In the genomic region with DNA sequence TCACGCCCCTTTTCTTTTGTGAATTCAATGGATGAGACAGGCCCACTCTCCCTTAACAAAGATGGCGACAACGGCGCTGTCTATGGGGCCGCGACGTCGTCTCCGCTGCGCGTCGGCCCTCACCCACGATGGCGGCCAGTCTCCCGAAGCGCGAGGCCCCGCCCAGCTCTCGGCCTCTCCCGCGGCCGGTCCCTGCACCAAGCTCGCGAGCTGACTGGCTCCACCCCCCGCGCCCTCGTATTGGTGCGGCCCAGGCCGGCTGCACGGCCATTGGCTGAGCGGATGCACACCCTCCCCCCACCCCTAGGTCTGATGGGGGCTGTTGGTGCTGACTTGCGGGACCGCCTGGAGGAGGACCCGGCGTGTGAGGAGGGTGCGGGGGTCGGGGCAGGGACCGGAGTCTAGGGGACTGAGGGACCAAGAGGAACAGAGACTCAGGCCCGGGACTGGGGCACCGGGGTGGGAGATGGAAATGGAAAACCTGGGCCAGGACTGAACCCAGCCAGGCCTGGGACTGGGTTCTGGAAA, we compare ENCODE assay signal across 1 cellular context.
A peak's percentile ranks its signal among the peaks of the same experiment; 100 is the strongest.
TF ChIP-seq lines count a peak whose summit lies in the region.

No MANE protein-coding gene starts in this region.

TF ChIP-seq in K562, 482 proteins besides CTCF, POLR2A, EP300 and RAD21 (continued from another document and continues in another):
- TF ChIP-seq, protein P1, sequence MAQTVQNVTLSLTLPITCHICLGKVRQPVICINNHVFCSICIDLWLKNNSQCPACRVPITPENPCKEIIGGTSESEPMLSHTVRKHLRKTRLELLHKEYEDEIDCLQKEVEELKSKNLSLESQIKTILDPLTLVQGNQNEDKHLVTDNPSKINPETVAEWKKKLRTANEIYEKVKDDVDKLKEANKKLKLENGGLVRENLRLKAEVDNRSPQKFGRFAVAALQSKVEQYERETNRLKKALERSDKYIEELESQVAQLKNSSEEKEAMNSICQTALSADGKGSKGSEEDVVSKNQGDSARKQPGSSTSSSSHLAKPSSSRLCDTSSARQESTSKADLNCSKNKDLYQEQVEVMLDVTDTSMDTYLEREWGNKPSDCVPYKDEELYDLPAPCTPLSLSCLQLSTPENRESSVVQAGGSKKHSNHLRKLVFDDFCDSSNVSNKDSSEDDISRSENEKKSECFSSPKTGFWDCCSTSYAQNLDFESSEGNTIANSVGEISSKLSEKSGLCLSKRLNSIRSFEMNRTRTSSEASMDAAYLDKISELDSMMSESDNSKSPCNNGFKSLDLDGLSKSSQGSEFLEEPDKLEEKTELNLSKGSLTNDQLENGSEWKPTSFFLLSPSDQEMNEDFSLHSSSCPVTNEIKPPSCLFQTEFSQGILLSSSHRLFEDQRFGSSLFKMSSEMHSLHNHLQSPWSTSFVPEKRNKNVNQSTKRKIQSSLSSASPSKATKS (CRISPR knock-in tag; IDR thresholded peaks at IDR 0.05): no peak
- TF ChIP-seq, protein P2, sequence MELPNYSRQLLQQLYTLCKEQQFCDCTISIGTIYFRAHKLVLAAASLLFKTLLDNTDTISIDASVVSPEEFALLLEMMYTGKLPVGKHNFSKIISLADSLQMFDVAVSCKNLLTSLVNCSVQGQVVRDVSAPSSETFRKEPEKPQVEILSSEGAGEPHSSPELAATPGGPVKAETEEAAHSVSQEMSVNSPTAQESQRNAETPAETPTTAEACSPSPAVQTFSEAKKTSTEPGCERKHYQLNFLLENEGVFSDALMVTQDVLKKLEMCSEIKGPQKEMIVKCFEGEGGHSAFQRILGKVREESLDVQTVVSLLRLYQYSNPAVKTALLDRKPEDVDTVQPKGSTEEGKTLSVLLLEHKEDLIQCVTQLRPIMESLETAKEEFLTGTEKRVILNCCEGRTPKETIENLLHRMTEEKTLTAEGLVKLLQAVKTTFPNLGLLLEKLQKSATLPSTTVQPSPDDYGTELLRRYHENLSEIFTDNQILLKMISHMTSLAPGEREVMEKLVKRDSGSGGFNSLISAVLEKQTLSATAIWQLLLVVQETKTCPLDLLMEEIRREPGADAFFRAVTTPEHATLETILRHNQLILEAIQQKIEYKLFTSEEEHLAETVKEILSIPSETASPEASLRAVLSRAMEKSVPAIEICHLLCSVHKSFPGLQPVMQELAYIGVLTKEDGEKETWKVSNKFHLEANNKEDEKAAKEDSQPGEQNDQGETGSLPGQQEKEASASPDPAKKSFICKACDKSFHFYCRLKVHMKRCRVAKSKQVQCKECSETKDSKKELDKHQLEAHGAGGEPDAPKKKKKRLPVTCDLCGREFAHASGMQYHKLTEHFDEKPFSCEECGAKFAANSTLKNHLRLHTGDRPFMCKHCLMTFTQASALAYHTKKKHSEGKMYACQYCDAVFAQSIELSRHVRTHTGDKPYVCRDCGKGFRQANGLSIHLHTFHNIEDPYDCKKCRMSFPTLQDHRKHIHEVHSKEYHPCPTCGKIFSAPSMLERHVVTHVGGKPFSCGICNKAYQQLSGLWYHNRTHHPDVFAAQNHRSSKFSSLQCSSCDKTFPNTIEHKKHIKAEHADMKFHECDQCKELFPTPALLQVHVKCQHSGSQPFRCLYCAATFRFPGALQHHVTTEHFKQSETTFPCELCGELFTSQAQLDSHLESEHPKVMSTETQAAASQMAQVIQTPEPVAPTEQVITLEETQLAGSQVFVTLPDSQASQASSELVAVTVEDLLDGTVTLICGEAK (IDR thresholded peaks at IDR 0.05): no peak
- TF ChIP-seq, protein P2 (CRISPR knock-in tag; IDR thresholded peaks at IDR 0.05): no peak
- TF ChIP-seq SOX6 (IDR thresholded peaks at IDR 0.05): no peak
- TF ChIP-seq, protein P3, sequence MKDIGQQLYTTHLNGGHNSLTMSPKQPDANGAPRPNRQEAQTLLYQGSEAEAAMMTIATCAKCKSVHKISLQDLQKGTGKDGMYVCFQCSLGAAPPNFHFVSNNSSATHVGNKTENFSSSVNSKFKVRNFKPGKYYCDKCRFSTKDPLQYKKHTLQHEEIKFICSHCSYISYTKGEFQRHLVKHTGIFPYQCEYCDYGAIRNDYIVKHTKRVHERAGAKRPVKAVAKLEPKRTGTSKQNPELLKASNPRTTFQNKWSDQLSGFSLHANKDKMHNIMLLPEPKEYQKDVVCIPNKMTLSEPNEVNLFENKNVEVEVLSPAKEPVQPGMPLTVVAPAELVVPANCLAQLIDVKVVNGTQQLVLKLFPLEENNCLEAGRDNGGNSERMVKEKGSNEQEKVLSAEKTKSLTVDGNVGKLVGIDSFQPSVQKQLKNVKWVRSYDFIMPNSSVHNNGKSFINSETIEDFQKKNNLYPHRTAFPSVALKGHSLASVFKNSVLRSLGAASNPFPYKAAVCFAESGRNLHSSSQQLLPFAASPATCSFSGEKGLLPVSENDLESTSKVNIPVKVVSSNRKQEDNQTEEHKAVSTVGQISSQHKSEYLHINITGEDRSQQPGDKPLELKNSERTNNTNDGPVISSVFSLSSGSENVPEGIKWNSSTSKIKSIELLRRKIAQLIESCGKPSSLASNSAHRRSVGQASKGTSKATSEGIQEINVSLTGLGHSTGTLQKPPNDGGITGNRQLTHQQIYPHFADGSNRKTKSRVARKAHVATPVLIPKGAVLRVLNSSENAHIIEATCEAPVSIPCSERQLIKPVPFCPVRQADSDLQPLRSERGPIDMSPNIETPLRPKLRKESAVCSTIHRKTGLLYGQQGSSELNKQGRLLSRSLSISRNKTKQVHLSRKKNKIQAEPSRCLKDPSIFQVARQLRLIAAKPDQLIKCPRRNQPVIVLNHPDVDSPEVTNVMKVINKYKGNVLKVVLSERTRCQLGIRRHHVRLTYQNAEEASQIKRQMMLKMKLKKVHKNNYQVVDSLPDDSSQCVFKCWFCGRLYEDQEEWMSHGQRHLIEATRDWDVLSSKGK (CRISPR knock-in tag; IDR thresholded peaks at IDR 0.05): no peak
- TF ChIP-seq, protein P4, sequence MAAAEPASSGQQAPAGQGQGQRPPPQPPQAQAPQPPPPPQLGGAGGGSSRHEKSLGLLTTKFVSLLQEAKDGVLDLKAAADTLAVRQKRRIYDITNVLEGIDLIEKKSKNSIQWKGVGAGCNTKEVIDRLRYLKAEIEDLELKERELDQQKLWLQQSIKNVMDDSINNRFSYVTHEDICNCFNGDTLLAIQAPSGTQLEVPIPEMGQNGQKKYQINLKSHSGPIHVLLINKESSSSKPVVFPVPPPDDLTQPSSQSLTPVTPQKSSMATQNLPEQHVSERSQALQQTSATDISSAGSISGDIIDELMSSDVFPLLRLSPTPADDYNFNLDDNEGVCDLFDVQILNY (CRISPR knock-in tag; IDR thresholded peaks at IDR 0.05): no peak
- TF ChIP-seq, protein P5, sequence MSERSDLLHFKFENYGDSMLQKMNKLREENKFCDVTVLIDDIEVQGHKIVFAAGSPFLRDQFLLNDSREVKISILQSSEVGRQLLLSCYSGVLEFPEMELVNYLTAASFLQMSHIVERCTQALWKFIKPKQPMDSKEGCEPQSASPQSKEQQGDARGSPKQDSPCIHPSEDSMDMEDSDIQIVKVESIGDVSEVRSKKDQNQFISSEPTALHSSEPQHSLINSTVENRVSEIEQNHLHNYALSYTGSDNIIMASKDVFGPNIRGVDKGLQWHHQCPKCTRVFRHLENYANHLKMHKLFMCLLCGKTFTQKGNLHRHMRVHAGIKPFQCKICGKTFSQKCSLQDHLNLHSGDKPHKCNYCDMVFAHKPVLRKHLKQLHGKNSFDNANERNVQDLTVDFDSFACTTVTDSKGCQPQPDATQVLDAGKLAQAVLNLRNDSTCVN (CRISPR knock-in tag; IDR thresholded peaks at IDR 0.05): no peak
- TF ChIP-seq, protein P6, sequence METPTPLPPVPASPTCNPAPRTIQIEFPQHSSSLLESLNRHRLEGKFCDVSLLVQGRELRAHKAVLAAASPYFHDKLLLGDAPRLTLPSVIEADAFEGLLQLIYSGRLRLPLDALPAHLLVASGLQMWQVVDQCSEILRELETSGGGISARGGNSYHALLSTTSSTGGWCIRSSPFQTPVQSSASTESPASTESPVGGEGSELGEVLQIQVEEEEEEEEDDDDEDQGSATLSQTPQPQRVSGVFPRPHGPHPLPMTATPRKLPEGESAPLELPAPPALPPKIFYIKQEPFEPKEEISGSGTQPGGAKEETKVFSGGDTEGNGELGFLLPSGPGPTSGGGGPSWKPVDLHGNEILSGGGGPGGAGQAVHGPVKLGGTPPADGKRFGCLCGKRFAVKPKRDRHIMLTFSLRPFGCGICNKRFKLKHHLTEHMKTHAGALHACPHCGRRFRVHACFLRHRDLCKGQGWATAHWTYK (CRISPR knock-in tag; IDR thresholded peaks at IDR 0.05): no peak
- TF ChIP-seq JUNB (CRISPR knock-in tag; conservative IDR thresholded peaks at IDR 0.05): no peak
- TF ChIP-seq SREBF1 (IDR thresholded peaks at IDR 0.05; ENCODE audit: borderline replicate concordance, low read depth, low read length): no peak
- TF ChIP-seq KAT8 (IDR thresholded peaks at IDR 0.05; ENCODE audit: low read depth): no peak
- no peak for TF ChIP-seq NCOA4 (IDR thresholded peaks at IDR 0.05; ENCODE audit: partially characterized antibody)
- TF ChIP-seq ZNF76 (CRISPR knock-in tag; IDR thresholded peaks at IDR 0.05; ENCODE audit: borderline replicate concordance): no peak
- TF ChIP-seq HNRNPH1 (optimal IDR thresholded peaks at IDR 0.05; ENCODE audit: low read depth, low read length): no peak
- peak in 1 of 2 experiments; percentile 41; a peak in 1 of 4 replicates for TF ChIP-seq TBL1XR1 (IDR thresholded peaks at IDR 0.05; ENCODE audit: low read length in 2 of 2)
- TF ChIP-seq HMG20A (CRISPR knock-in tag; conservative IDR thresholded peaks at IDR 0.05): no peak
- TF ChIP-seq TAF1 (IDR thresholded peaks at IDR 0.05; ENCODE audit: control insufficient read depth, extremely low read depth, insufficient read depth, low read length, severe bottlenecking): no peak
- TF ChIP-seq RBM39 (optimal IDR thresholded peaks at IDR 0.05; ENCODE audit: low read depth, low read length): no peak
- TF ChIP-seq CEBPB (tag; IDR thresholded peaks at IDR 0.05): no peak
- no peak for TF ChIP-seq FOXP1 (CRISPR knock-in tag; IDR thresholded peaks at IDR 0.05)
- TF ChIP-seq MCM2 (IDR thresholded peaks at IDR 0.05; ENCODE audit: low read depth): no peak
- no peak for TF ChIP-seq MCM7 (IDR thresholded peaks at IDR 0.05)
- TF ChIP-seq NR3C1 (CRISPR knock-in tag; IDR thresholded peaks at IDR 0.05): no peak
- no peak for TF ChIP-seq PTTG1 (tag; IDR thresholded peaks at IDR 0.05; ENCODE audit: low read depth)
- TF ChIP-seq U2AF2 (optimal IDR thresholded peaks at IDR 0.05; ENCODE audit: low read depth, low read length): no peak
- TF ChIP-seq FOS (IDR thresholded peaks at IDR 0.05; ENCODE audit: extremely low read depth, insufficient read length): peak; percentile 86
- TF ChIP-seq BRF1 (IDR thresholded peaks at IDR 0.05; ENCODE audit: borderline replicate concordance, extremely low read depth, insufficient read length): no peak
- TF ChIP-seq HDAC8 (tag; IDR thresholded peaks at IDR 0.05): no peak
- TF ChIP-seq CC2D1A (IDR thresholded peaks at IDR 0.05): no peak
- no peak for TF ChIP-seq GTF2A2 (tag; IDR thresholded peaks at IDR 0.05)
- TF ChIP-seq, protein P7, sequence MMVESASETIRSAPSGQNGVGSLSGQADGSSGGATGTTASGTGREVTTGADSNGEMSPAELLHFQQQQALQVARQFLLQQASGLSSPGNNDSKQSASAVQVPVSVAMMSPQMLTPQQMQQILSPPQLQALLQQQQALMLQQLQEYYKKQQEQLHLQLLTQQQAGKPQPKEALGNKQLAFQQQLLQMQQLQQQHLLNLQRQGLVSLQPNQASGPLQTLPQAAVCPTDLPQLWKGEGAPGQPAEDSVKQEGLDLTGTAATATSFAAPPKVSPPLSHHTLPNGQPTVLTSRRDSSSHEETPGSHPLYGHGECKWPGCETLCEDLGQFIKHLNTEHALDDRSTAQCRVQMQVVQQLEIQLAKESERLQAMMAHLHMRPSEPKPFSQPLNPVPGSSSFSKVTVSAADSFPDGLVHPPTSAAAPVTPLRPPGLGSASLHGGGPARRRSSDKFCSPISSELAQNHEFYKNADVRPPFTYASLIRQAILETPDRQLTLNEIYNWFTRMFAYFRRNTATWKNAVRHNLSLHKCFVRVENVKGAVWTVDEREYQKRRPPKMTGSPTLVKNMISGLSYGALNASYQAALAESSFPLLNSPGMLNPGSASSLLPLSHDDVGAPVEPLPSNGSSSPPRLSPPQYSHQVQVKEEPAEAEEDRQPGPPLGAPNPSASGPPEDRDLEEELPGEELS (CRISPR knock-in tag; IDR thresholded peaks at IDR 0.05; ENCODE audit: borderline replicate concordance): no peak
- peak; percentile 51 to 80; a peak in 3 of 4 replicates for TF ChIP-seq MAZ (CRISPR knock-in tag; conservative IDR thresholded peaks at IDR 0.05 in 1 of 2, IDR thresholded peaks at IDR 0.05 in 1 of 2)
- TF ChIP-seq PHTF2 (CRISPR knock-in tag; IDR thresholded peaks at IDR 0.05): no peak
